Comparison of ENCODE assay signal across 32 cellular contexts in genomic region chr22:44092636-44093220, GRCh38.
"Had no signal": no experiment of that assay in that cellular context is flagged by ENCODE, and none has a peak within 500 bp of the region (broad histone marks: within the 10 kb centered on the region; RNA-seq: fewer than 3 reads in every experiment).

No MANE protein-coding gene starts in this region.

- H3K27ac Mint-ChIP-seq: activated CD4-positive, alpha-beta T cell treated with anti-CD3 and anti-CD28 coated beads, Interleukin-2, amount 10 ng/mL, durations not matched to agents 24 days and 14 days; activated CD8-positive, alpha-beta T cell treated with anti-CD3 and anti-CD28 coated beads for 36 hours; activated naive CD8-positive, alpha-beta T cell treated with anti-CD3 and anti-CD28 coated beads for 36 hours; activated T-cell treated with anti-CD3 and anti-CD28 coated beads, Interleukin-2, amount 50 U/mL, for 72 hours; activated T-helper 17 cell treated with anti-CD3 and anti-CD28 coated beads, Interleukin-2, amount 50 U/mL, for 72 hours had no signal

- ATAC-seq: activated CD8-positive, alpha-beta T cell treated with anti-CD3 and anti-CD28 coated beads for 36 hours; activated T-cell treated with anti-CD3 and anti-CD28 coated beads, Interleukin-2, amount 50 U/mL, for 72 hours; activated T-helper 17 cell treated with anti-CD3 and anti-CD28 coated beads, Interleukin-2, amount 50 U/mL, for 72 hours; K562; PC-3 had no signal

- H3K4me1 ChIP-seq: Peyer's patch, SJCRH30 had no signal

- H3K36me3 ChIP-seq: ascending aorta, cardiac muscle cell, Peyer's patch, SJCRH30 had no signal

- H3K4me3 ChIP-seq: ascending aorta, cardiac muscle cell, K562, Peyer's patch, SJCRH30, SK-N-MC had no signal

- H3K9me3 Mint-ChIP-seq: activated CD4-positive, alpha-beta T cell treated with anti-CD3 and anti-CD28 coated beads, Interleukin-2, amount 10 ng/mL, durations not matched to agents 24 days and 14 days; activated CD8-positive, alpha-beta T cell treated with anti-CD3 and anti-CD28 coated beads for 36 hours; activated naive CD8-positive, alpha-beta T cell treated with anti-CD3 and anti-CD28 coated beads for 36 hours; activated T-cell treated with anti-CD3 and anti-CD28 coated beads, Interleukin-2, amount 50 U/mL, for 72 hours; activated T-helper 17 cell treated with anti-CD3 and anti-CD28 coated beads, Interleukin-2, amount 50 U/mL, for 72 hours had no signal

- H3K4me3 Mint-ChIP-seq: activated CD4-positive, alpha-beta T cell treated with anti-CD3 and anti-CD28 coated beads, Interleukin-2, amount 10 ng/mL, durations not matched to agents 24 days and 14 days; activated CD8-positive, alpha-beta T cell treated with anti-CD3 and anti-CD28 coated beads for 36 hours; activated naive CD8-positive, alpha-beta T cell treated with anti-CD3 and anti-CD28 coated beads for 36 hours; activated T-cell treated with anti-CD3 and anti-CD28 coated beads, Interleukin-2, amount 50 U/mL, for 72 hours; activated T-helper 17 cell treated with anti-CD3 and anti-CD28 coated beads, Interleukin-2, amount 50 U/mL, for 72 hours had no signal

- H3K9me3 ChIP-seq: ascending aorta, Peyer's patch, SJCRH30 had no signal

- H3K27ac ChIP-seq: ascending aorta, cardiac muscle cell, Peyer's patch, SJCRH30, SK-N-MC had no signal

- H3K27me3 Mint-ChIP-seq: activated CD4-positive, alpha-beta T cell treated with anti-CD3 and anti-CD28 coated beads, Interleukin-2, amount 10 ng/mL, durations not matched to agents 24 days and 14 days; activated CD8-positive, alpha-beta T cell treated with anti-CD3 and anti-CD28 coated beads for 36 hours; activated naive CD8-positive, alpha-beta T cell treated with anti-CD3 and anti-CD28 coated beads for 36 hours; activated T-helper 17 cell treated with anti-CD3 and anti-CD28 coated beads, Interleukin-2, amount 50 U/mL, for 72 hours had no signal

- DNase-seq: activated CD4-positive, alpha-beta T cell treated with anti-CD3 and anti-CD28 coated beads, Interleukin-2, amount 10 ng/mL, durations not matched to agents 24 days and 14 days; activated CD4-positive, alpha-beta T cell treated with anti-CD3 and anti-CD28 coated beads, Interleukin-2, amount 50 U/mL, for 4 hours; activated CD8-positive, alpha-beta T cell treated with anti-CD3 and anti-CD28 coated beads for 36 hours; activated effector memory CD4-positive, alpha-beta T cell treated with anti-CD3 and anti-CD28 coated beads, Interleukin-2, amount 50 U/mL, for 16 hours; activated naive CD4-positive, alpha-beta T cell; activated naive CD4-positive, alpha-beta T cell treated with anti-CD3 and anti-CD28 coated beads, Interleukin-2, amount 50 U/mL, for 16 hours; activated naive CD8-positive, alpha-beta T cell treated with anti-CD3 and anti-CD28 coated beads for 36 hours; activated T-cell treated with anti-CD3 and anti-CD28 coated beads, Interleukin-2, amount 50 U/mL, for 1 hour; activated T-cell treated with anti-CD3 and anti-CD28 coated beads, Interleukin-2, amount 50 U/mL, for 72 hours; amniotic stem cell; NCI-H1092 treated with DMSO at 0.1 percent for 48 hours; NCI-H1417; NCI-H146; NCI-H187; NCI-H2029 treated with DMSO at 0.1 percent for 48 hours; NCI-H2107; NCI-H2171; NCI-H510A; NCI-H526; NCI-H748 treated with DMSO at 0.1 percent for 48 hours; NK-92 treated with Interleukin-12 subunit alpha and Interleukin-12 subunit beta, amount 100 ng/mL, for 24 hours; PC-3; Peyer's patch; RPMI8226; SHP77; SJCRH30; T1000 had no signal

- H3K27me3 ChIP-seq: ascending aorta, cardiac muscle cell, Peyer's patch, SJCRH30 had no signal
